ENCODE assay signal across 9 cellular contexts in genomic region chr6:143901885-143902708, GRCh38. TPM values are rescaled to one million over a fixed set of nuclear protein-coding genes. Genes with fewer than 3 reads are reported as not detected.
DNase-seq lines count a peak whose midpoint lies in the region; ATAC-seq and FAIRE-seq lines count a peak whose summit lies in the region.
"Had no signal": no experiment of that assay in that cellular context is flagged by ENCODE, and none has a peak within 500 bp of the region (broad histone marks: within the 10 kb centered on the region; RNA-seq: fewer than 3 reads in every experiment).

No MANE protein-coding gene starts in this region.

- no peak for FAIRE-seq in RCC 7860 (lab: Jason Lieb, UNC)

- no peaks in the 10 kb centered on the region for H3K27me3 Mint-ChIP-seq in effector memory CD8-positive, alpha-beta T cell

- H3K4me1 Mint-ChIP-seq in effector memory CD8-positive, alpha-beta T cell (ENCODE audit: low read depth in 2 of 2) = no peaks in the 10 kb centered on the region

- no peak overlapping the region for H3K4me3 Mint-ChIP-seq in effector memory CD8-positive, alpha-beta T cell

- ATAC-seq in GM19438 (IDR thresholded peaks at IDR 0.05; ENCODE audit: low read depth, unreplicated experiment) (peak; percentile 91), HG03354 (IDR thresholded peaks at IDR 0.05; ENCODE audit: poor library complexity, severe bottlenecking, unreplicated experiment) (peak; percentile 95), left ventricle myocardium superior (peak; percentile 98)
- no peak for ATAC-seq in effector memory CD8-positive, alpha-beta T cell (replicated peaks)

- no peaks in the 10 kb centered on the region for H3K36me3 Mint-ChIP-seq in effector memory CD8-positive, alpha-beta T cell (ENCODE audit: insufficient read depth)

- H3K27ac Mint-ChIP-seq in effector memory CD8-positive, alpha-beta T cell = no peak overlapping the region

- H3K9me3 Mint-ChIP-seq in effector memory CD8-positive, alpha-beta T cell = no peaks in the 10 kb centered on the region

- intact Hi-C loops in left ventricle myocardium superior (cut with micrococcal nuclease) = no loop called here

- DNase-seq in AG20443 (ENCODE audit: low spot score) = peak; percentile 40
- DNase-seq in left ventricle myocardium superior = no peak
- DNase-seq in RCC 7860 (ENCODE audit: low spot score) = no peak
- DNase-seq in cerebellar cortex (ENCODE audit: low spot score) = no peak
- no peak for DNase-seq in effector memory CD8-positive, alpha-beta T cell
- no peak for DNase-seq in NCI-H187 treated with DMSO at 0.1 percent for 48 hours (lab: John Stamatoyannopoulos, UW)

RNA-seq across cellular contexts. Expression of gene ZC2HC1B, which starts 37.8 kb away (rescaled TPM):
- total RNA-seq in left ventricle myocardium superior = not detected
- total RNA-seq: kidney epithelial cell had no signal

RNA-seq across cellular contexts. Expression of gene LTV1, which starts 59.0 kb away (rescaled TPM):
- total RNA-seq in left ventricle myocardium superior = 12.6 TPM
